8 cellular contexts compared by ENCODE assay signal in the genomic region with DNA sequence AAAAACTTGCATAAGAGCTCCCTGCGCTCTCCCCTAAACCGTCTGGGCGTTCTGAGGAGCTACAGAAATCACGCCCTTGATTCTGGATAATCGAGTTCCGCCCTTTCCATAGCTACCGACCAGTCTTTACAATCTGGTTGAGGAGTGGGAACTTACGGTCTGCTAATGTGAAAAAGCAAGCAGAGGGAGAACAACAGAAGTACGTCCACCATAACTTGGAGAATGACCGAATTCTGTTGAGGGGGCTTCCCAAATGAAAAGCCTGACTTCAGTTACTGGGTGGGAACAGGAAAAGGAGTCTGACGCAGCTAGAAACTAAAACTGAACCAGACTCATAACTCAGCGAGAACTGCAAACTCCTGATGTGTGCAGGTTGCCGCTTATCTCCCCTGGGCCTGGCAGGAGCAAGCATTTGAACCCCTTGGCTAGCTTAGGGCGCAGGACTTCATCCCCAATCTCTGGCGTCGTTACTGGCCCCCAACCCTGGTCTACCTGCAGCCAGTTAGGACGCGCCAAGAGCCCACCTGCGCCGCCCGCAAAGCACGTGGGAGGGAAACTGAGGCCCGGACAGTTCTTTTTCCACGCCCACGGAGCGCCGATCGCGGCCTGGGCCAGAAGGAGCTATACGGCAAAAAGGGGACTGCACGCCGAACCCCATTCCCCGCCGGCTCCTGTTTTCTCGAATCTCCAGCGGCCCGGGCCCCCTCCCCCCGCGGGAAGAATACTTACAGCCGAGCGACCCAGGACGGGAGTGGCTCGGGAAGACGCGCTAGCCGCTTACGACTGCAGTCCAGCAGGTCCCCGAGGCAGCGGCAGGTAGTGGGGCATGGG. TPM values are rescaled to one million over a fixed set of nuclear protein-coding genes. Genes with fewer than 3 reads are reported as not detected.
DNase-seq lines count a peak whose midpoint lies in the region; ATAC-seq and TF ChIP-seq lines count a peak whose summit lies in the region.

No MANE protein-coding gene starts in this region.

- peak; percentile 72 for DNase-seq in ACHN
- DNase-seq in NCI-H146 (lab: John Stamatoyannopoulos, UW), result peak; percentile 62
- peak; percentile 76 for DNase-seq in mammary epithelial cell
- peak; percentile 80 for DNase-seq in kidney glomerular epithelial cell (lab: John Stamatoyannopoulos, UW)
- peak; percentile 63 for DNase-seq in superior temporal gyrus (ENCODE audit: extremely low spot score)
- DNase-seq in OCI-LY7 (ENCODE audit: low spot score), result no peak

- CTCF ChIA-PET in mammary epithelial cell (lab: Charles Lee; ENCODE audit: low non-redundant PET) (interaction anchor here (0.6 to 0.7 kb wide), 3 partner anchors 8 to 164 kb away, joined by 4 to 8 read pairs (median 5); no protein-coding TSS in a partner anchor), OCI-LY7 (lab: Charles Lee; ENCODE audit: unreplicated experiment) (no interaction called here)

- no peak for TF ChIP-seq CTCF in mammary epithelial cell (conservative IDR thresholded peaks at IDR 0.05 in 1 of 2, IDR thresholded peaks at IDR 0.05 in 1 of 2; ENCODE audit: extremely low read depth in 1 of 2, insufficient read depth in 1 of 2, low read depth in 1 of 2, low read length in 2 of 2)
- no peak for TF ChIP-seq CTCF in OCI-LY7 (conservative IDR thresholded peaks at IDR 0.05; ENCODE audit: low read length)

- H3K9me3 ChIP-seq in mammary epithelial cell (replicated peaks; ENCODE audit: insufficient read depth, low read length) (no peaks in the 10 kb centered on the region), OCI-LY7 (ENCODE audit: low read length) (no peaks in the 10 kb centered on the region)

- H3K4me3 ChIP-seq in mammary epithelial cell (replicated peaks in 1 of 3; ENCODE audit: insufficient read depth in 1 of 3, low read depth in 2 of 3, low read length in 3 of 3) (peak overlapping the region; percentile 69 to 88 (median 78)), OCI-LY7 (ENCODE audit: low read depth, low read length, poor library complexity, severe bottlenecking) (no peak overlapping the region)

- dilution Hi-C loops in mammary epithelial cell (cut with HindIII; ENCODE audit: low sequenced_read_pairs), result loop anchor here (5.0 kb wide), 1 partner anchor 37 kb away; no protein-coding TSS in a partner anchor

- H3K79me2 ChIP-seq in mammary epithelial cell (ENCODE audit: insufficient read depth, low read length) (peaks cover 61% of the 10 kb centered on the region), OCI-LY7 (ENCODE audit: insufficient read depth, low read depth, low read length) (no peaks in the 10 kb centered on the region)

- H2AFZ ChIP-seq in mammary epithelial cell (ENCODE audit: low read depth, low read length) (peak overlapping the region; percentile 84), OCI-LY7 (ENCODE audit: low read length) (no peak overlapping the region)

- H3K36me3 ChIP-seq in mammary epithelial cell (ENCODE audit: insufficient read depth, low read length) (no peaks in the 10 kb centered on the region), OCI-LY7 (ENCODE audit: insufficient read depth, low read length) (no peaks in the 10 kb centered on the region)

- under 1% methylated on average over 25 of the region's 49 CpGs for WGBS in mammary epithelial cell (ENCODE audit: low coverage, missing lambda C conversion rate)

- H3K4me2 ChIP-seq in mammary epithelial cell (ENCODE audit: insufficient read depth, low read depth, low read length), result peak overlapping the region; percentile 91
- H3K4me2 ChIP-seq in OCI-LY7 (ENCODE audit: low read length), result no peak overlapping the region

- no peaks in the 10 kb centered on the region for H4K20me1 ChIP-seq in mammary epithelial cell (ENCODE audit: insufficient read depth, low read length)
- H4K20me1 ChIP-seq in OCI-LY7 (ENCODE audit: insufficient read depth, low read length), result no peaks in the 10 kb centered on the region

- ATAC-seq in GM19035 (IDR thresholded peaks at IDR 0.05; ENCODE audit: unreplicated experiment) (peak; percentile 31), HG03354 (IDR thresholded peaks at IDR 0.05; ENCODE audit: poor library complexity, severe bottlenecking, unreplicated experiment) (no peak)

- in situ Hi-C loops in ACHN (cut with HindIII; ENCODE audit: low pct_ligation_motif_present, low pct_unique_long_range_greater_than_20kb, low sequenced_read_pairs) (no loop called here), mammary epithelial cell (cut with MboI; ENCODE audit: low sequenced_read_pairs in 2 of 2) (loop anchor here (10.0 kb wide), 2 partner anchors 145 to 165 kb away; no protein-coding TSS in a partner anchor)

- H3K9ac ChIP-seq in mammary epithelial cell (ENCODE audit: insufficient read depth, low read length), result peak overlapping the region; percentile 90

- POLR2A ChIA-PET in OCI-LY7 (lab: Charles Lee), result no interaction called here

- no peaks in the 10 kb centered on the region for H3K27me3 ChIP-seq in mammary epithelial cell (ENCODE audit: insufficient read depth, low read length)

- intact Hi-C loops in mammary epithelial cell (cut with micrococcal nuclease), result loop anchor here (1.0 to 5.0 kb wide), 5 partner anchors 31 to 572 kb away; no protein-coding TSS in a partner anchor
- intact Hi-C loops in OCI-LY7 (cut with micrococcal nuclease; ENCODE audit: unreplicated experiment), result no loop called here

- peak overlapping the region; percentile 92 for H3K27ac ChIP-seq in mammary epithelial cell (ENCODE audit: insufficient read depth, low read depth, low read length)
- no peak overlapping the region for H3K27ac ChIP-seq in OCI-LY7 (ENCODE audit: low read depth, low read length, poor library complexity, severe bottlenecking)

- H3K4me1 ChIP-seq in mammary epithelial cell (ENCODE audit: insufficient read depth, low read length) (peaks cover 11% of the 10 kb centered on the region), OCI-LY7 (ENCODE audit: insufficient read depth, low read length, poor library complexity, severe bottlenecking) (no peaks in the 10 kb centered on the region)

- H3K9me2 ChIP-seq in OCI-LY7 (ENCODE audit: insufficient read depth, low read length), result no peaks in the 10 kb centered on the region

- no TSS peak for BruUV-seq in mammary epithelial cell (replicated peaks; lab: Mats Ljungman, UMichigan)
- BruUV-seq in OCI-LY7 (replicated peaks; lab: Mats Ljungman, UMichigan), result no TSS peak

RNA-seq across cellular contexts. Expression of a gene that starts 0.8 kb away (rescaled TPM):
- total RNA-seq in mammary epithelial cell, result 100 to 1,000 TPM in 1 of 2 donors, 10 to 100 TPM in 1; 45.5 to 115 TPM
- polyA plus RNA-seq in mammary epithelial cell, result 28.7 TPM
- polyA minus RNA-seq in mammary epithelial cell, result 35.3 TPM
- not detected in 2 replicates for total RNA-seq in OCI-LY7 (2014; rRNA removed; shearing (Covaris generic))
- not detected in 2 replicates for total RNA-seq in OCI-LY7 (2022)

Comparison
In these comparisons a context has a peak if more than half of its experiments do, and no peak if none do; other contexts are left out.
1. RNA of a gene that starts 0.8 kb away (total RNA-seq): 45.5 to 115 TPM in mammary epithelial cell; not detected in OCI-LY7; every median in the first group is over 10 times any median in the second.